ENCODE assay signal across 11 cellular contexts in the genomic region with DNA sequence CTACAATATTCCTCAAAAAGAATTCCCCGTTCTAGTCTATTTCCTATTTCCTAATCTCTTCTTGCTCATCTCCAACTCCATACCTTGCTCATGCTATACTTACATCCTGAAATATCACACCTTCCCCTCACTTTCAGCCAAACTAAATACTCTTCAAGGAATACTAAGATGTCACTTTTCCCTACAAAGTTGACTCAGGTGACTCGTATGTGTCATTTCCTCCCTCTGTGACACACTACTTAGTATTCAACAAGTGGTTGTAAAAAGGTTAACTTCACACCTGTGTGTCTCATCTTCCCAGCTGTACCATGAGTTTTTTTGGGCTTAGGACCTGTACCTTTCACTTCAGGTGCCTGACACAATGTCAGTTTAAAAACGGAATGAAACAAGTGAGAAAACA.
A peak's percentile ranks its signal among the peaks of the same experiment; 100 is the strongest.
DNase-seq lines count a peak whose midpoint lies in the region; ATAC-seq, FAIRE-seq and TF ChIP-seq lines count a peak whose summit lies in the region.
"Had no signal": no experiment of that assay in that cellular context is flagged by ENCODE, and none has a peak within 500 bp of the region (broad histone marks: within the 10 kb centered on the region; RNA-seq: fewer than 3 reads in every experiment).

No MANE protein-coding gene starts in this region.

- intact Hi-C loops in kidney (cut with DNase I): no loop called here

- peaks cover 8 to 97% of the 10 kb centered on the region in 2 donors for H3K36me3 ChIP-seq in neuronal stem cell (replicated peaks in 1 of 2; ENCODE audit: control insufficient read depth in 2 of 2, insufficient read depth in 2 of 2, low read length in 2 of 2)
- no peaks in the 10 kb centered on the region for H3K36me3 ChIP-seq in kidney (ENCODE audit: control insufficient read depth in 1 of 2, insufficient read depth in 2 of 2, low read length in 2 of 2)

- no peak overlapping the region for H4K8ac ChIP-seq in neuronal stem cell (ENCODE audit: low read depth, low read length)

- H2BK120ac ChIP-seq in neuronal stem cell (ENCODE audit: low read depth, low read length): no peak overlapping the region

- H3K27ac ChIP-seq in neuronal stem cell (replicated peaks; ENCODE audit: low read length) (peak overlapping the region; percentile 37), kidney (ENCODE audit: low read depth in 2 of 2, low read length in 2 of 2) (no peak overlapping the region)

- H3K4me2 ChIP-seq in neuronal stem cell (ENCODE audit: insufficient read depth, low read length, poor library complexity, severe bottlenecking): peak overlapping the region; percentile 11

- no peak for FAIRE-seq in kidney (lab: Jason Lieb, UNC)

- H3K36me3 Mint-ChIP-seq in HFFc6 (ENCODE audit: low read depth) (peaks cover 18% of the 10 kb centered on the region), chondrocyte (ENCODE audit: low read depth) (peaks cover 35% of the 10 kb centered on the region)
- H3K36me3 Mint-ChIP-seq: T-cell had no signal

- TF ChIP-seq CTCF in HFFc6 (IDR thresholded peaks at IDR 0.05) (no peak), chondrocyte (IDR thresholded peaks at IDR 0.05) (no peak), kidney (IDR thresholded peaks at IDR 0.05; ENCODE audit: borderline replicate concordance, extremely low read depth, insufficient read depth) (no peak)

- H3K18ac ChIP-seq in neuronal stem cell (ENCODE audit: low read length): no peak overlapping the region

- no peak overlapping the region for H2BK12ac ChIP-seq in neuronal stem cell (ENCODE audit: low read length)

- H3K4ac ChIP-seq in neuronal stem cell (ENCODE audit: low read length): no peak overlapping the region

- H3K14ac ChIP-seq in neuronal stem cell (ENCODE audit: low read length): no peak overlapping the region

- no peaks in the 10 kb centered on the region for H3K9me3 Mint-ChIP-seq in HFFc6
- H3K9me3 Mint-ChIP-seq in chondrocyte (ENCODE audit: low read depth): no peaks in the 10 kb centered on the region
- H3K9me3 Mint-ChIP-seq: activated CD8-positive, alpha-beta T cell treated with anti-CD3 and anti-CD28 coated beads for 36 hours; T-cell had no signal

- no peak overlapping the region for H3K4me3 ChIP-seq in neuronal stem cell (ENCODE audit: low read length in 2 of 2)
- no peak overlapping the region for H3K4me3 ChIP-seq in kidney (ENCODE audit: low read length in 2 of 2)

- no peaks in the 10 kb centered on the region for H3K27me3 Mint-ChIP-seq in HFFc6 (ENCODE audit: insufficient read depth)
- no peaks in the 10 kb centered on the region for H3K27me3 Mint-ChIP-seq in chondrocyte (ENCODE audit: low read depth)

- DNase-seq in Caki2 (ENCODE audit: low read depth): peak; percentile 30
- DNase-seq in HFFc6: no peak
- no peak for DNase-seq in chondrocyte (ENCODE audit: low spot score)
- no peak for DNase-seq in neuronal stem cell (ENCODE audit: low spot score)
- DNase-seq in kidney: no peak
- DNase-seq in CD1c-positive myeloid dendritic cell (ENCODE audit: extremely low spot score): no peak
- DNase-seq in NCI-H774 (lab: John Stamatoyannopoulos, UW): no peak
- DNase-seq: activated CD8-positive, alpha-beta T cell treated with anti-CD3 and anti-CD28 coated beads for 36 hours; NCI-H526 treated with DMSO at 0.1 percent for 48 hours; T-cell had no signal

- ATAC-seq in GM19463 (IDR thresholded peaks at IDR 0.05; ENCODE audit: unreplicated experiment): no peak
- ATAC-seq: activated CD8-positive, alpha-beta T cell treated with anti-CD3 and anti-CD28 coated beads for 36 hours; T-cell had no signal

- H3K27ac Mint-ChIP-seq in HFFc6: peak overlapping the region; percentile 91
- peak overlapping the region; percentile 97 for H3K27ac Mint-ChIP-seq in chondrocyte (ENCODE audit: unreplicated experiment)
- H3K27ac Mint-ChIP-seq: activated CD8-positive, alpha-beta T cell treated with anti-CD3 and anti-CD28 coated beads for 36 hours; T-cell had no signal

- in situ Hi-C loops in Caki2 (cut with HindIII; ENCODE audit: low pct_unique_long_range_greater_than_20kb, low sequenced_read_pairs): no loop called here

- H3K4me1 Mint-ChIP-seq in HFFc6 (ENCODE audit: low read depth) (peaks cover 38% of the 10 kb centered on the region), chondrocyte (ENCODE audit: low read depth) (peaks cover 40% of the 10 kb centered on the region)
- H3K4me1 Mint-ChIP-seq: T-cell had no signal

- no peak overlapping the region for H4K91ac ChIP-seq in neuronal stem cell (ENCODE audit: low read depth, low read length, poor library complexity)

- no peaks in the 10 kb centered on the region for H3K27me3 ChIP-seq in neuronal stem cell (ENCODE audit: control insufficient read depth in 3 of 3, insufficient read depth in 3 of 3, low read depth in 1 of 3, low read length in 3 of 3)

- H3K4me1 ChIP-seq in neuronal stem cell (ENCODE audit: control insufficient read depth in 2 of 2, insufficient read depth in 1 of 2, low read depth in 1 of 2, low read length in 2 of 2) (peaks cover 9 to 11% of the 10 kb centered on the region in 2 donors), kidney (ENCODE audit: control insufficient read depth in 1 of 2, insufficient read depth in 1 of 2, low read depth in 1 of 2, low read length in 2 of 2) (no peaks in the 10 kb centered on the region)

- H2AK5ac ChIP-seq in neuronal stem cell (ENCODE audit: low read depth, low read length): no peak overlapping the region

- H2AFZ ChIP-seq in neuronal stem cell (ENCODE audit: low read length): no peak overlapping the region

- H3K9ac ChIP-seq in neuronal stem cell (ENCODE audit: low read depth, low read length, poor library complexity) (no peak overlapping the region), kidney (ENCODE audit: low read length in 2 of 2) (no peak overlapping the region)

- H3K4me3 Mint-ChIP-seq in HFFc6 (no peak overlapping the region), chondrocyte (ENCODE audit: unreplicated experiment) (no peak overlapping the region)
- H3K4me3 Mint-ChIP-seq: activated CD8-positive, alpha-beta T cell treated with anti-CD3 and anti-CD28 coated beads for 36 hours; T-cell had no signal

- no peak overlapping the region for H3K23ac ChIP-seq in neuronal stem cell (ENCODE audit: low read depth, low read length, poor library complexity)

- 100% methylated on average over 1 of the region's 3 CpGs for WGBS in neuronal stem cell (ENCODE audit: extremely low coverage in 2 of 2, insufficient read length in 2 of 2, insufficient replicate concordance in 1 of 2), 2 donors

- no peaks in the 10 kb centered on the region for H3K79me1 ChIP-seq in neuronal stem cell (ENCODE audit: low read depth, low read length)

- no peak overlapping the region for H2BK15ac ChIP-seq in neuronal stem cell (ENCODE audit: low read length)

- no peak overlapping the region for H2BK5ac ChIP-seq in neuronal stem cell (ENCODE audit: low read length)

- H3K9me3 ChIP-seq in neuronal stem cell (replicated peaks in 1 of 2; ENCODE audit: control insufficient read depth in 2 of 2, insufficient read depth in 1 of 2, low read depth in 1 of 2, low read length in 2 of 2) (no peaks in the 10 kb centered on the region), kidney (ENCODE audit: control insufficient read depth in 1 of 2, low read length in 2 of 2) (no peaks in the 10 kb centered on the region)
